In the genomic region with DNA sequence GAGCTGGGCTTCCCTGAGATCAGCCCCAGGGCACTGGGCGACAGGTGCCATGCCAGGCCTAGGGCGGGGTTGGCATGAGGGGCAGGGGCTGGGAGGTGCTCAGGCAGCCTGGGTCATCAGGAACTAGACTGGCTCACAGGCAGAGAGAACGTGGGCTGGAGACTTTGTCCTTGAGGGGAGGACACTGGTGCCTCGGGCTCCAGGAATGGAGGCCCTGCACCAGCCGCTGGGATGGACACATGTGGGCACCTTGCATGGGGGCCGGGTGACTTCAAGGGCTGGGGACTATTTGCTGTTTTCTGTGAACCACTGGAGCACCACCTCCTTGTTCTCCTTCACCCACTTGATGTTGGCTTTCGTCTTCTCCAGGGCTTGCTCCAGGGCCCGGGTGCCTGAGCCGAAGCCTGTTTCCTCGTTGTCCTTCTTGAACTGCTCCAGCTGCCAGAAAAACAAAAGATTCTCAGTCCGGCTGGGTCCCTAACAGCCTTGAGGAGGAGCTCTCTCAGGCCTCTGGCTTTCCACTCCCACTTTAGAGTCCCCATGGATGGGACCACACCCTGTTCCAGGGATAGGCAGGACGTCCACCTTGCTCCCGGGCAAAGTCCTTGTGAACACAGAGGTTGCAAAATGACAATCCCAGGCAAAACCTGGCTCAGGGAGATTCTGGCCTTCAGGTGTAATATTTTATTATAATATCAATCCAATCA, we compare ENCODE assay signal across 16 cellular contexts. TPM values are rescaled to one million over a fixed set of nuclear protein-coding genes. Genes with fewer than 3 reads are reported as not detected.
DNase-seq lines count a peak whose midpoint lies in the region; ATAC-seq and TF ChIP-seq lines count a peak whose summit lies in the region.
"Had no signal": no experiment of that assay in that cellular context is flagged by ENCODE, and none has a peak within 500 bp of the region (broad histone marks: within the 10 kb centered on the region; RNA-seq: fewer than 3 reads in every experiment).

No MANE protein-coding gene starts in this region.

- H3K27ac Mint-ChIP-seq in chondrocyte (ENCODE audit: unreplicated experiment), result peak overlapping the region; percentile 57
- H3K27ac Mint-ChIP-seq: CD8-positive, alpha-beta memory T cell; T-cell had no signal

- H3K36me3 ChIP-seq in left ventricle myocardium inferior (peaks cover 10% of the 10 kb centered on the region), mesenchymal stem cell (ENCODE audit: control insufficient read depth in 1 of 2, insufficient read depth in 2 of 2, low read depth in 1 of 2, low read length in 2 of 2) (peaks cover 15 to 56% of the 10 kb centered on the region in 2 experiments)

- peaks cover 21% of the 10 kb centered on the region for H3K4me1 Mint-ChIP-seq in chondrocyte (ENCODE audit: low read depth)
- H3K4me1 Mint-ChIP-seq: CD8-positive, alpha-beta memory T cell had no signal

- no peak overlapping the region for H3K14ac ChIP-seq in mesenchymal stem cell (ENCODE audit: low read length in 2 of 2)

- H3K4me3 Mint-ChIP-seq in chondrocyte (ENCODE audit: unreplicated experiment), result no peak overlapping the region
- H3K4me3 Mint-ChIP-seq: CD8-positive, alpha-beta memory T cell; T-cell had no signal

- H3K27me3 Mint-ChIP-seq in chondrocyte (ENCODE audit: low read depth), result no peaks in the 10 kb centered on the region

- no peak overlapping the region for H3K23ac ChIP-seq in mesenchymal stem cell (ENCODE audit: low read length in 2 of 2)

- peaks cover 13% of the 10 kb centered on the region for H3K36me3 Mint-ChIP-seq in chondrocyte (ENCODE audit: low read depth)
- H3K36me3 Mint-ChIP-seq: CD8-positive, alpha-beta memory T cell had no signal

- no peak overlapping the region for H2BK5ac ChIP-seq in mesenchymal stem cell (ENCODE audit: low read depth, low read length, poor library complexity, severe bottlenecking)

- H3K4ac ChIP-seq in mesenchymal stem cell (ENCODE audit: low read depth in 1 of 2, low read length in 2 of 2), result no peak overlapping the region

- no peak overlapping the region for H2BK15ac ChIP-seq in mesenchymal stem cell (ENCODE audit: low read depth, poor library complexity, severe bottlenecking)

- H3K27ac ChIP-seq in left ventricle myocardium inferior (replicated peaks) (peak overlapping the region; percentile 8), mesenchymal stem cell (ENCODE audit: low read length, poor library complexity, severe bottlenecking) (no peak overlapping the region)
- H3K27ac ChIP-seq: parathyroid adenoma had no signal

- H4K91ac ChIP-seq in mesenchymal stem cell (ENCODE audit: low read length), result no peak overlapping the region

- no peak overlapping the region for H3K18ac ChIP-seq in mesenchymal stem cell (ENCODE audit: low read depth in 1 of 2, low read length in 2 of 2)

- no peak overlapping the region for H3K4me3 ChIP-seq in left ventricle myocardium inferior
- H3K4me3 ChIP-seq in mesenchymal stem cell (ENCODE audit: insufficient read depth in 1 of 2, low read depth in 1 of 2, low read length in 2 of 2), result no peak overlapping the region

- H3K9me3 Mint-ChIP-seq in chondrocyte (ENCODE audit: low read depth), result peaks cover 9% of the 10 kb centered on the region

- H2BK12ac ChIP-seq in mesenchymal stem cell (ENCODE audit: low read length in 2 of 2), result no peak overlapping the region

- no peak overlapping the region for H3K4me2 ChIP-seq in mesenchymal stem cell (ENCODE audit: low read length, poor library complexity, severe bottlenecking)

- no peaks in the 10 kb centered on the region for H3K79me1 ChIP-seq in mesenchymal stem cell (replicated peaks; ENCODE audit: low read length, poor library complexity, severe bottlenecking)

- WGBS in mesenchymal stem cell, result 97% methylated on average over 12 of the region's 13 CpGs

- TF ChIP-seq CTCF in left ventricle myocardium inferior (IDR thresholded peaks at IDR 0.05; ENCODE audit: borderline replicate concordance) (no peak), chondrocyte (IDR thresholded peaks at IDR 0.05) (no peak)

- peak overlapping the region; percentile 40 for H3K9ac ChIP-seq in mesenchymal stem cell (ENCODE audit: low read length)
- H3K9ac ChIP-seq: parathyroid adenoma had no signal

- no peak overlapping the region for H2BK120ac ChIP-seq in mesenchymal stem cell (ENCODE audit: low read depth, low read length)

- no peak for ATAC-seq in left cardiac atrium
- ATAC-seq in GM21528 (IDR thresholded peaks at IDR 0.05; ENCODE audit: low FRiP score, unreplicated experiment), result no peak
- ATAC-seq: T-cell had no signal

- no peaks in the 10 kb centered on the region for H3K4me1 ChIP-seq in left ventricle myocardium inferior
- H3K4me1 ChIP-seq in mesenchymal stem cell (ENCODE audit: control insufficient read depth, insufficient read depth, low read depth, low read length), result peaks cover 4% of the 10 kb centered on the region
- H3K4me1 ChIP-seq: parathyroid adenoma had no signal

- no peak overlapping the region for H4K8ac ChIP-seq in mesenchymal stem cell (ENCODE audit: low read length)

- DNase-seq in left ventricle myocardium inferior, result no peak
- no peak for DNase-seq in left cardiac atrium
- DNase-seq in chondrocyte (ENCODE audit: low spot score), result peak; percentile 59
- DNase-seq in mesenchymal stem cell, result no peak
- DNase-seq in cerebellum (ENCODE audit: low spot score), result no peak
- no peak for DNase-seq in effector CD4-positive, alpha-beta T cell
- DNase-seq in dermis blood vessel endothelial cell, result no peak
- DNase-seq: activated CD4-positive, CD25-positive, alpha-beta regulatory T cell; activated gamma-delta T cell treated with Interleukin-2 at 50 U/mL for 16 hours; CD8-positive, alpha-beta memory T cell; NCI-H1417; NCI-H510A; T-cell had no signal

- H3K27me3 ChIP-seq in left ventricle myocardium inferior (ENCODE audit: low read depth) (no peaks in the 10 kb centered on the region), mesenchymal stem cell (ENCODE audit: control insufficient read depth in 1 of 2, insufficient read depth in 1 of 2, low read length in 2 of 2) (no peaks in the 10 kb centered on the region)

- no peak overlapping the region for H2AK5ac ChIP-seq in mesenchymal stem cell (ENCODE audit: low read length, severe bottlenecking)

- H3K9me3 ChIP-seq in left ventricle myocardium inferior (replicated peaks) (peaks cover 23% of the 10 kb centered on the region), mesenchymal stem cell (ENCODE audit: control insufficient read depth, low read length) (no peaks in the 10 kb centered on the region)

- intact Hi-C loops in left ventricle myocardium inferior (cut with micrococcal nuclease) (no loop called here), left cardiac atrium (cut with DNase I) (no loop called here)

- H2AFZ ChIP-seq in mesenchymal stem cell (ENCODE audit: low read depth, low read length), result no peak overlapping the region
- H2AFZ ChIP-seq: parathyroid adenoma had no signal

RNA-seq across cellular contexts. Expression of a gene that starts 9.1 kb away (rescaled TPM):
- 0.27 TPM for total RNA-seq in left ventricle myocardium inferior
- under 1 TPM; 0.16 to 0.56 TPM for total RNA-seq in left cardiac atrium
- total RNA-seq in chondrocyte, result 0.25 to 0.51 TPM (median 0.36 TPM) in 3 replicates
- polyA plus RNA-seq in mesenchymal stem cell (2013, experiment 1 of 2), result 0.12 TPM
- 0.07 TPM for polyA plus RNA-seq in mesenchymal stem cell (2013, experiment 2 of 2)
- total RNA-seq in cerebellum, result 0.27 TPM
- total RNA-seq in dermis blood vessel endothelial cell, result 0.28 TPM in 1 of 2 replicates, not detected in the other
- total RNA-seq: astrocyte; CD8-positive, alpha-beta memory T cell; T-cell had no signal
- polyA plus RNA-seq: CD8-positive, alpha-beta memory T cell had no signal

RNA-seq across cellular contexts. Expression of a gene that starts 29.4 kb away (rescaled TPM):
- total RNA-seq in left ventricle myocardium inferior (8.9 TPM), left cardiac atrium (10 to 100 TPM in 1 of 2 donors, 1 to 10 TPM in 1; 5.6 to 21.0 TPM), chondrocyte (46.5 to 64.9 TPM (median 48.1 TPM) in 3 replicates), cerebellum (2.3 TPM), dermis blood vessel endothelial cell (4.1 and 6.8 TPM in 2 replicates)
- 63.7 TPM for polyA plus RNA-seq in mesenchymal stem cell (2013, experiment 1 of 2)
- polyA plus RNA-seq in mesenchymal stem cell (2013, experiment 2 of 2), result 61.6 TPM
- polyA plus RNA-seq: CD8-positive, alpha-beta memory T cell had no signal

RNA-seq across cellular contexts. Expression of a gene that starts 34.2 kb away (rescaled TPM):
- total RNA-seq in left ventricle myocardium inferior (8.4 TPM), left cardiac atrium (10 to 100 TPM in 1 of 2 donors, 1 to 10 TPM in 1; 4.7 to 10.5 TPM), chondrocyte (0.97 to 2.7 TPM (median 2.1 TPM) in 3 replicates), cerebellum (2.1 TPM), dermis blood vessel endothelial cell (0.14 and 0.34 TPM in 2 replicates)
- 0.03 TPM for polyA plus RNA-seq in mesenchymal stem cell (2013, experiment 1 of 2)
- polyA plus RNA-seq in mesenchymal stem cell (2013, experiment 2 of 2), result 0.03 TPM
- total RNA-seq: astrocyte had no signal
